In genomic region chr5:118726891-118727290, GRCh38 we compare ENCODE assay signal across 34 cellular contexts.
"Had no signal": no experiment of that assay in that cellular context is flagged by ENCODE, and none has a peak within 500 bp of the region (broad histone marks: within the 10 kb centered on the region; RNA-seq: fewer than 3 reads in every experiment).

No MANE protein-coding gene starts in this region.

- H3K4me1 Mint-ChIP-seq: brain had no signal

- H3K4me1 ChIP-seq: Peyer's patch, SJSA1 had no signal

- DNase-seq: activated B cell treated with CpG ODN at 0.5 μM for 24 hours; activated CD4-positive, alpha-beta memory T cell treated with anti-CD3 and anti-CD28 coated beads for 36 hours; activated CD4-positive, alpha-beta T cell treated with anti-CD3 and anti-CD28 coated beads for 4 hours; activated CD4-positive, alpha-beta T cell treated with anti-CD3 and anti-CD28 coated beads, Interleukin-2, amount 50 U/mL, for 1 hour; activated CD4-positive, CD25-positive, alpha-beta regulatory T cell treated with anti-CD3 and anti-CD28 coated beads, Interleukin-2, amount 50 U/mL, for 72 hours; activated CD8-positive, alpha-beta memory T cell treated with anti-CD3 and anti-CD28 coated beads, Interleukin-2, amount 50 U/mL, for 4 hours; activated gamma-delta T cell treated with Interleukin-2 at 50 U/mL for 16 hours; activated naive CD4-positive, alpha-beta T cell treated with anti-CD3 and anti-CD28 coated beads for 36 hours; activated T-cell treated with anti-CD3 and anti-CD28 coated beads for 4 hours; activated T-cell treated with anti-CD3 and anti-CD28 coated beads, Interleukin-2, amount 50 U/mL, for 4 hours; anterior cingulate cortex; central memory CD4-positive, alpha-beta T cell; Karpas-422; KBM-7; NCI-H1105; NCI-H1417 treated with DMSO at 0.1 percent for 48 hours; NCI-H1930; NCI-H2081 treated with DMSO at 0.1 percent for 48 hours; NCI-H226; NCI-H446 treated with DMSO at 0.1 percent for 48 hours; NCI-H526; NCI-H748 treated with DMSO at 0.1 percent for 48 hours; NK-92 treated with Interleukin-12 subunit alpha and Interleukin-12 subunit beta, amount 100 ng/mL, for 24 hours; PC-3; Peyer's patch; RPMI8226; SHP77 treated with DMSO at 0.1 percent for 48 hours; SK-N-SH had no signal

- H3K9me3 Mint-ChIP-seq: activated CD4-positive, alpha-beta memory T cell treated with anti-CD3 and anti-CD28 coated beads for 36 hours; activated T-cell treated with anti-CD3 and anti-CD28 coated beads, Interleukin-2, amount 50 U/mL, for 4 hours; activated T-helper 1 cell treated with anti-CD3 and anti-CD28 coated beads, Interleukin-12 subunit alpha, Interleukin-12 subunit beta, Interleukin-2, Interleukin-4 antibody, amounts not matched to agents 30 ng/mL and 10 ng/mL and 1 ng/mL, durations not matched to agents 14 hours and 24 hours and 36 hours; T-helper 1 cell treated with Interleukin-12 subunit alpha and Interleukin-12 subunit beta and Interleukin-4 antibody, amounts not matched to agents 30 μg/mL and 1 μg/mL, for 36 hours; T-helper 2 cell treated with Interferon-gamma antibody and Interleukin-4, amounts not matched to agents 5 μg/mL and 100 μg/mL, for 36 hours had no signal

- H3K9me3 ChIP-seq: Peyer's patch, SK-N-SH had no signal

- ATAC-seq: activated naive CD4-positive, alpha-beta T cell treated with anti-CD3 and anti-CD28 coated beads, Interleukin-2, amount 50 U/mL, for 72 hours; activated T-cell treated with anti-CD3 and anti-CD28 coated beads, Interleukin-2, amount 50 U/mL, for 4 hours; PC-3 had no signal

- H3K4me3 ChIP-seq: Peyer's patch, SJSA1 had no signal

- H3K27ac ChIP-seq: Peyer's patch, SJSA1 had no signal

- H3K36me3 Mint-ChIP-seq: activated CD4-positive, alpha-beta memory T cell treated with anti-CD3 and anti-CD28 coated beads for 36 hours; activated naive CD4-positive, alpha-beta T cell treated with anti-CD3 and anti-CD28 coated beads, Interleukin-2, amount 50 U/mL, for 72 hours; brain had no signal

- H3K4me3 Mint-ChIP-seq: activated B cell treated with CpG ODN at 0.5 μM for 24 hours; activated CD4-positive, alpha-beta memory T cell treated with anti-CD3 and anti-CD28 coated beads for 36 hours; activated naive CD4-positive, alpha-beta T cell treated with anti-CD3 and anti-CD28 coated beads for 36 hours; activated T-cell treated with anti-CD3 and anti-CD28 coated beads, Interleukin-2, amount 50 U/mL, for 4 hours; activated T-helper 1 cell treated with anti-CD3 and anti-CD28 coated beads, Interleukin-12 subunit alpha, Interleukin-12 subunit beta, Interleukin-2, Interleukin-4 antibody, amounts not matched to agents 30 ng/mL and 10 ng/mL and 1 ng/mL, durations not matched to agents 14 hours and 24 hours and 36 hours; brain; T-helper 1 cell treated with Interleukin-12 subunit alpha and Interleukin-12 subunit beta and Interleukin-4 antibody, amounts not matched to agents 30 μg/mL and 1 μg/mL, for 36 hours; T-helper 2 cell treated with Interferon-gamma antibody and Interleukin-4, amounts not matched to agents 5 μg/mL and 100 μg/mL, for 36 hours had no signal

- H3K27ac Mint-ChIP-seq: activated B cell treated with CpG ODN at 0.5 μM for 24 hours; activated CD4-positive, alpha-beta memory T cell treated with anti-CD3 and anti-CD28 coated beads for 36 hours; activated naive CD4-positive, alpha-beta T cell treated with anti-CD3 and anti-CD28 coated beads for 36 hours; activated naive CD4-positive, alpha-beta T cell treated with anti-CD3 and anti-CD28 coated beads, Interleukin-2, amount 50 U/mL, for 72 hours; activated T-helper 1 cell treated with anti-CD3 and anti-CD28 coated beads, Interleukin-12 subunit alpha, Interleukin-12 subunit beta, Interleukin-2, Interleukin-4 antibody, amounts not matched to agents 30 ng/mL and 10 ng/mL and 1 ng/mL, durations not matched to agents 14 hours and 24 hours and 36 hours; brain; T-helper 1 cell treated with Interleukin-12 subunit alpha and Interleukin-12 subunit beta and Interleukin-4 antibody, amounts not matched to agents 30 μg/mL and 1 μg/mL, for 36 hours; T-helper 2 cell treated with Interferon-gamma antibody and Interleukin-4, amounts not matched to agents 5 μg/mL and 100 μg/mL, for 36 hours had no signal

- H3K36me3 ChIP-seq: Peyer's patch, SJSA1 had no signal

- H3K27me3 ChIP-seq: Peyer's patch, SJSA1 had no signal

- H3K27me3 Mint-ChIP-seq: activated CD4-positive, alpha-beta memory T cell treated with anti-CD3 and anti-CD28 coated beads for 36 hours had no signal
